ENCODE assay signal across 32 cellular contexts in the genomic region with DNA sequence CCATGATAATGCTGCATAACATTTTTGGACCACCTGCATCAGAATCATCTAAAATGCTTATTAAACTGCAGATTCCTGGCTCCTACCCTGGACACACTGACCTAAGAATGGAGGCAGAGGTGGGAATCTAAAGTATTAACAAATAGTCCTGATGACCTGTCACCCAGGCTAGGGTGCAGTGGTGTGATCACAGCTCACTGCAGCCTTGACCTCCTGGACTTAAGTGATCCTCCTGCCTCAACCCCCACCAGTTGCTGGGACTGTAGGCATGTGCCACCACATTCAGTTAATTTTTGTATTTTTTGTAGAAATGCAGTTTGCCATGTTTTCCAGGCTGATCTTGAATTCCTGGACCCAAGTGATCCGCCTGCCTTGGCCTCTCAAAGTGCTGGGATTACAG.
"Had no signal": no experiment of that assay in that cellular context is flagged by ENCODE, and none has a peak within 500 bp of the region (broad histone marks: within the 10 kb centered on the region; RNA-seq: fewer than 3 reads in every experiment).

No MANE protein-coding gene starts in this region.

- H3K9me3 ChIP-seq: adrenal gland, ascending aorta, body of pancreas, breast epithelium had no signal

- DNase-seq: activated effector memory CD4-positive, alpha-beta T cell treated with anti-CD3 and anti-CD28 coated beads, Interleukin-2, amount 50 U/mL, for 16 hours; activated effector memory CD4-positive, alpha-beta T cell treated with Interleukin-2 at 50 U/mL for 16 hours; activated gamma-delta T cell; activated gamma-delta T cell treated with Interleukin-2 at 50 U/mL for 16 hours; activated naive CD4-positive, alpha-beta T cell; activated naive CD4-positive, alpha-beta T cell treated with anti-CD3 and anti-CD28 coated beads for 36 hours; activated naive CD4-positive, alpha-beta T cell treated with anti-CD3 and anti-CD28 coated beads, Interleukin-2, amount 10 ng/mL, durations not matched to agents 7 days and 5 days; activated naive CD4-positive, alpha-beta T cell treated with anti-CD3 and anti-CD28 coated beads, Interleukin-2, amount 50 U/mL, for 16 hours; activated naive CD4-positive, alpha-beta T cell treated with Interleukin-2 at 50 U/mL for 16 hours; activated naive CD8-positive, alpha-beta T cell treated with anti-CD3 and anti-CD28 coated beads for 36 hours; activated naive CD8-positive, alpha-beta T cell treated with anti-CD3 and anti-CD28 coated beads, Interleukin-2, amount 10 ng/mL, durations not matched to agents 7 days and 5 days; activated naive CD8-positive, alpha-beta T cell treated with anti-CD3 and anti-CD28 coated beads, Interleukin-2, amount 50 U/mL, for 24 hours; activated T-cell treated with anti-CD3 and anti-CD28 coated beads, Interleukin-2, amount 50 U/mL, for 4 hours; activated T-cell treated with anti-CD3 and anti-CD28 coated beads, Interleukin-2, amount 50 U/mL, for 48 hours; activated T-cell treated with anti-CD3 and anti-CD28 coated beads, Interleukin-2, amount 50 U/mL, for 72 hours; adrenal gland; amniotic stem cell; amygdala; anterior cingulate cortex; aorta; body of pancreas; brain microvascular endothelial cell; caudate nucleus; central memory CD4-positive, alpha-beta T cell; cerebellar nuclear complex had no signal

- H3K27me3 ChIP-seq: adrenal gland, ascending aorta, body of pancreas, brain microvascular endothelial cell, breast epithelium, cardiac muscle cell had no signal

- H3K36me3 ChIP-seq: adrenal gland, ascending aorta, breast epithelium, cardiac muscle cell had no signal

- H3K4me3 ChIP-seq: adrenal gland, ascending aorta, body of pancreas, breast epithelium, cardiac muscle cell had no signal

- ATAC-seq: activated naive CD4-positive, alpha-beta T cell treated with anti-CD3 and anti-CD28 coated beads, Interleukin-2, amount 50 U/mL, for 72 hours; activated naive CD8-positive, alpha-beta T cell treated with anti-CD3 and anti-CD28 coated beads, Interleukin-2, amount 50 U/mL, for 24 hours; activated T-cell treated with anti-CD3 and anti-CD28 coated beads, Interleukin-2, amount 50 U/mL, for 4 hours; activated T-cell treated with anti-CD3 and anti-CD28 coated beads, Interleukin-2, amount 50 U/mL, for 72 hours; activated T-helper 17 cell treated with anti-CD3 and anti-CD28 coated beads, Interleukin-2, amount 50 U/mL, for 72 hours; body of pancreas had no signal

- H3K4me1 ChIP-seq: adrenal gland, ascending aorta, body of pancreas, breast epithelium had no signal

- FAIRE-seq: astrocyte, bronchial epithelial cell had no signal

- H3K27ac ChIP-seq: adrenal gland, ascending aorta, body of pancreas, brain microvascular endothelial cell, breast epithelium, cardiac muscle cell had no signal
